17 cellular contexts compared by ENCODE assay signal in the genomic region with DNA sequence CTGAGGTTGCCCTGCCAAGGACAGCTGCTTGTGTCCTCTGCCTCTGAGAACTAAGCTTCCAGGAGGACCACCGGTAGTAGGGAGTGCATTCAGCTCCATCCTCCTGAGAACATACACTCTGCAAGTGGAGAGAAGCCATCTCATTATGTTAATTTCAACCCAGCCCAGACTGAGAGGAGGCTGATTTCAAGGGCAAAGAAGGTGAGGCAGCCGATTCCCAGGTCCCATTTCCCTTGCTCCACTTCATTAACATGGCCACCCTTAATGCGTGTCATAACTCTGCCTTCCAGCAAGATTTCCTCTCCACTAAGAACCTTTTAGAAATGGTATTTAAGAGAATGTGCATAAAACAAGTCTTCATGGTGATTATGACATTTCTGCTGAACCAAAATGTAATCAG.
DNase-seq lines count a peak whose midpoint lies in the region; ATAC-seq and TF ChIP-seq lines count a peak whose summit lies in the region.
"Had no signal": no experiment of that assay in that cellular context is flagged by ENCODE, and none has a peak within 500 bp of the region (broad histone marks: within the 10 kb centered on the region; RNA-seq: fewer than 3 reads in every experiment).

No MANE protein-coding gene starts in this region.

- H3K4me1 ChIP-seq in esophagus squamous epithelium (peaks cover 3 to 21% (median 7%) of the 10 kb centered on the region in 3 donors), mesodermal cell (ENCODE audit: control insufficient read depth, insufficient read depth, low read length, poor library complexity, severe bottlenecking) (peaks cover 56% of the 10 kb centered on the region), aorta (ENCODE audit: control insufficient read depth in 1 of 2, insufficient read depth in 2 of 2, low read length in 2 of 2) (peaks cover 9 to 10% of the 10 kb centered on the region in 2 donors)

- H3K27ac ChIP-seq in esophagus squamous epithelium = peak overlapping the region in 3 of 4 donors; percentile 38 to 69 (median 64)
- H3K27ac ChIP-seq in mesodermal cell (ENCODE audit: low read depth, low read length, severe bottlenecking) = peak overlapping the region; percentile 91
- peak overlapping the region; percentile 73 to 99 for H3K27ac ChIP-seq in aorta (ENCODE audit: low read depth in 1 of 2, low read length in 2 of 2)
- H3K27ac ChIP-seq: ovary had no signal

- intact Hi-C loops in Right ventricle myocardium inferior (cut with DNase I) = no loop called here
- intact Hi-C loops in cardiac septum (cut with DNase I) = no loop called here
- intact Hi-C loops in esophagus squamous epithelium (cut with DNase I) = no loop called here
- intact Hi-C loops in aorta (cut with DNase I) = loop anchor here (5.0 kb wide), 2 partner anchors 67 to 313 kb away; no protein-coding TSS in a partner anchor

- 63 to 85% methylated on average over 3 of the region's 3 CpGs for WGBS in esophagus squamous epithelium, 2 donors
- WGBS in mesodermal cell (ENCODE audit: insufficient coverage in 2 of 2), 2 experiments = 75 to 100% methylated on average over 1 of the region's 3 CpGs
- WGBS in aorta, 2 donors = 46 to 52% methylated on average over 3 of the region's 3 CpGs

- H3K4me3 ChIP-seq in esophagus squamous epithelium (no peak overlapping the region), mesodermal cell (ENCODE audit: extremely low read depth, insufficient read depth, low read length, poor library complexity, severe bottlenecking) (no peak overlapping the region), aorta (ENCODE audit: low read length in 2 of 2) (no peak overlapping the region)
- H3K4me3 ChIP-seq: ovary, smooth muscle cell had no signal

- TF ChIP-seq CTCF in esophagus squamous epithelium (IDR thresholded peaks at IDR 0.05) = no peak

- DNase-seq in Right ventricle myocardium inferior (ENCODE audit: missing footprints) = no peak
- no peak for DNase-seq in cardiac septum (ENCODE audit: low spot score)
- no peak for DNase-seq in esophagus squamous epithelium (lab: John Stamatoyannopoulos, UW)
- no peak for DNase-seq in aorta
- DNase-seq in T-helper 2 cell = no peak
- DNase-seq in activated CD4-positive, alpha-beta T cell treated with anti-CD3 and anti-CD28 coated beads for 4 hours = no peak
- DNase-seq in activated effector memory CD4-positive, alpha-beta T cell treated with Interleukin-2 at 50 U/mL for 16 hours = no peak
- DNase-seq: activated CD8-positive, alpha-beta T cell treated with anti-CD3 and anti-CD28 coated beads for 36 hours; activated T-cell treated with anti-CD3 and anti-CD28 coated beads, Interleukin-2, amount 50 U/mL, for 48 hours; CD8-positive, alpha-beta memory T cell; DND-41; kidney glomerular epithelial cell; NCI-H2029 treated with DMSO at 0.1 percent for 48 hours; NCI-H526 treated with DMSO at 0.1 percent for 48 hours; ovary had no signal

- H3K36me3 ChIP-seq in esophagus squamous epithelium (no peaks in the 10 kb centered on the region), mesodermal cell (ENCODE audit: control insufficient read depth, insufficient read depth, low read length) (peaks cover 8% of the 10 kb centered on the region), aorta (ENCODE audit: control insufficient read depth in 1 of 2, insufficient read depth in 2 of 2, low read length in 1 of 2) (no peaks in the 10 kb centered on the region)
- H3K36me3 ChIP-seq: ovary had no signal

- peak; percentile 34 for ATAC-seq in Right ventricle myocardium inferior
- peak; percentile 19 for ATAC-seq in aorta (ENCODE audit: low FRiP score)
- ATAC-seq: activated CD8-positive, alpha-beta T cell treated with anti-CD3 and anti-CD28 coated beads for 36 hours had no signal

- H3K9me3 ChIP-seq in esophagus squamous epithelium = no peaks in the 10 kb centered on the region
- no peaks in the 10 kb centered on the region for H3K9me3 ChIP-seq in mesodermal cell (ENCODE audit: control insufficient read depth, low read length)
- H3K9me3 ChIP-seq in aorta (ENCODE audit: control insufficient read depth, low read length) = no peaks in the 10 kb centered on the region
- H3K9me3 ChIP-seq: ovary had no signal

- TF ChIP-seq POLR2A in esophagus squamous epithelium (IDR thresholded peaks at IDR 0.05) = no peak

- H3K27me3 ChIP-seq in esophagus squamous epithelium (no peaks in the 10 kb centered on the region), aorta (ENCODE audit: control insufficient read depth in 1 of 2, insufficient read depth in 2 of 2, low read length in 1 of 2) (no peaks in the 10 kb centered on the region)
- H3K27me3 ChIP-seq: ovary had no signal

Comparison
In these comparisons a context has a peak if more than half of its experiments do, and no peak if none do; other contexts are left out.
1. intact Hi-C loops: an anchor here in aorta (5.0 kb wide); none called in Right ventricle myocardium inferior, cardiac septum and esophagus squamous epithelium.